Comparison of ENCODE assay signal across 8 cellular contexts in genomic region chr5:149268928-149269557, GRCh38. TPM values are rescaled to one million over a fixed set of nuclear protein-coding genes. Genes with fewer than 3 reads are reported as not detected.
A peak's percentile ranks its signal among the peaks of the same experiment; 100 is the strongest.
DNase-seq lines count a peak whose midpoint lies in the region; ATAC-seq, FAIRE-seq and TF ChIP-seq lines count a peak whose summit lies in the region.

No MANE protein-coding gene starts in this region.

- no peak overlapping the region for H3K4me2 ChIP-seq in keratinocyte (ENCODE audit: control insufficient read depth, extremely low read depth, insufficient read depth, low read depth, low read length)

- no peaks in the 10 kb centered on the region for H3K79me2 ChIP-seq in keratinocyte (ENCODE audit: control insufficient read depth, insufficient read depth, low read length)

- H3K9ac ChIP-seq in keratinocyte (ENCODE audit: control insufficient read depth, extremely low read depth, insufficient read depth, low read length) = no peak overlapping the region

- H3K9me3 ChIP-seq in keratinocyte (ENCODE audit: control insufficient read depth, low read depth, low read length) (peaks cover 2% of the 10 kb centered on the region), tibial nerve (peaks cover 0 to 16% (median 0%) of the 10 kb centered on the region in 4 donors)

- no peaks in the 10 kb centered on the region for H3K9me1 ChIP-seq in keratinocyte (ENCODE audit: control insufficient read depth, extremely low read depth, insufficient read depth, low read length)

- TF ChIP-seq EP300 in tibial nerve (IDR thresholded peaks at IDR 0.05) = no peak

- FAIRE-seq in D721Med (lab: Jason Lieb, UNC) (no peak), keratinocyte (lab: Jason Lieb, UNC) (peak; percentile 58)

- WGBS in tibial nerve, 2 donors = 64 to 67% methylated on average over 6 of the region's 6 CpGs

- no peaks in the 10 kb centered on the region for H3K36me3 ChIP-seq in keratinocyte (ENCODE audit: control insufficient read depth in 2 of 2, extremely low read depth in 1 of 2, insufficient read depth in 2 of 2, low read length in 2 of 2)
- H3K36me3 ChIP-seq in tibial nerve = no peaks in the 10 kb centered on the region

- H3K27me3 ChIP-seq in keratinocyte (ENCODE audit: control insufficient read depth, extremely low read depth, insufficient read depth, low read length) = no peaks in the 10 kb centered on the region
- no peaks in the 10 kb centered on the region for H3K27me3 ChIP-seq in tibial nerve

- H3K27ac ChIP-seq in keratinocyte (ENCODE audit: control insufficient read depth, insufficient read depth, low read length) (no peak overlapping the region), tibial nerve (no peak overlapping the region)

- no peaks in the 10 kb centered on the region for H4K20me1 ChIP-seq in keratinocyte (ENCODE audit: control insufficient read depth, extremely low read depth, insufficient read depth, low read length)

- intact Hi-C loops in Right ventricle myocardium superior (cut with DNase I) = no loop called here

- H3K4me3 ChIP-seq in keratinocyte (ENCODE audit: control insufficient read depth in 2 of 3, extremely low read depth in 1 of 3, insufficient read depth in 2 of 3, low read depth in 1 of 3, low read length in 3 of 3) (no peak overlapping the region), tibial nerve (no peak overlapping the region)

- ATAC-seq in Right ventricle myocardium superior (ENCODE audit: poor library complexity) = no peak

- H2AFZ ChIP-seq in keratinocyte (ENCODE audit: control insufficient read depth, low read length) = no peak overlapping the region

- no peak for TF ChIP-seq POLR2A in tibial nerve (IDR thresholded peaks at IDR 0.05)

- TF ChIP-seq CTCF in D721Med (IDR thresholded peaks at IDR 0.05; ENCODE audit: insufficient read depth, missing control alignments) = peak; percentile 71
- TF ChIP-seq CTCF in GM20000 (IDR thresholded peaks at IDR 0.05; ENCODE audit: extremely low read depth, missing control alignments) = peak; percentile 25
- peak in 2 of 3 experiments; percentile 42 to 70 for TF ChIP-seq CTCF in keratinocyte (optimal IDR thresholded peaks at IDR 0.05 in 1 of 3, IDR thresholded peaks at IDR 0.05 in 1 of 3, conservative IDR thresholded peaks at IDR 0.05 in 1 of 3; ENCODE audit: extremely low read depth in 1 of 3, insufficient read depth in 2 of 3, low read length in 3 of 3)
- TF ChIP-seq CTCF in tibial nerve (IDR thresholded peaks at IDR 0.05) = peak; percentile 41 to 73 (median 60)

- peak; percentile 44 for DNase-seq in D721Med (ENCODE audit: insufficient read length, low spot score)
- peak; percentile 76 for DNase-seq in GM20000 (ENCODE audit: low spot score)
- peak; percentile 48 for DNase-seq in NCI-H2029 treated with DMSO at 0.1 percent for 48 hours (lab: John Stamatoyannopoulos, UW)
- DNase-seq in amniotic epithelial cell (ENCODE audit: low read depth) = peak; percentile 62
- no peak for DNase-seq in keratinocyte (ENCODE audit: low read depth, low spot score)
- no peak for DNase-seq in tibial nerve (ENCODE audit: low spot score in 2 of 2)
- DNase-seq in activated T-cell treated with anti-CD3 and anti-CD28 coated beads, Interleukin-2, amount 50 U/mL, for 48 hours = no peak
- DNase-seq in Right ventricle myocardium superior = no peak

- H3K4me1 ChIP-seq in keratinocyte (ENCODE audit: control insufficient read depth, extremely low read depth, insufficient read depth, low read length) (peaks cover 7% of the 10 kb centered on the region), tibial nerve (peaks cover 0 to 45% (median 9%) of the 10 kb centered on the region in 4 donors)

- dilution Hi-C loops in keratinocyte (cut with MboI; ENCODE audit: extremely low pct_ligation_motif_present, low sequenced_read_pairs) = no loop called here

RNA-seq across cellular contexts. Expression of gene AFAP1L1, which starts 2.6 kb away (rescaled TPM):
- polyA plus RNA-seq in keratinocyte = 3.6 to 5.0 TPM (median 4.6 TPM) in 3 replicates
- polyA plus RNA-seq in keratinocyte (2011; ENCODE audit: low read depth) = 8.0 TPM
- 5.5 and 5.6 TPM in 2 replicates for polyA plus RNA-seq in keratinocyte (2011; cell fraction: cytosol; rRNA removed)
- polyA plus RNA-seq in keratinocyte (2011; cell fraction: nucleus; rRNA removed) = 4.9 and 5.9 TPM in 2 replicates
- 5.2 and 8.2 TPM in 2 replicates for polyA plus RNA-seq in keratinocyte (2012; ENCODE audit: low replicate concordance)
- 5.1 to 9.3 TPM (median 8.1 TPM) in 3 replicates for polyA minus RNA-seq in keratinocyte
- 4.0 TPM for polyA minus RNA-seq in keratinocyte (2011; cell fraction: cytosol; rRNA and poly(A)+ RNA removed)
- 2.5 and 3.6 TPM in 2 replicates for polyA minus RNA-seq in keratinocyte (2011; cell fraction: nucleus; rRNA and poly(A)+ RNA removed)
- total RNA-seq in tibial nerve (10 to 100 TPM; 40.8 to 93.5 (median 91.6) TPM), Right ventricle myocardium superior (42.2 TPM)

Comparison
In these comparisons a context has a peak if more than half of its experiments do, and no peak if none do; other contexts are left out.
1. DNase-seq: peak in D721Med (single experiment), GM20000 (single experiment), NCI-H2029 treated with DMSO at 0.1 percent for 48 hours (single experiment) and amniotic epithelial cell (single experiment); none in keratinocyte (single experiment), tibial nerve (0 of 2), activated T-cell treated with anti-CD3 and anti-CD28 coated beads, Interleukin-2, amount 50 U/mL, for 48 hours (0 of 2) and Right ventricle myocardium superior (single experiment).
2. Peak in every context shown above with its lines, with median percentiles within 50 percentile points of each other: CTCF ChIP-seq.